12 cellular contexts compared by ENCODE assay signal in the genomic region with DNA sequence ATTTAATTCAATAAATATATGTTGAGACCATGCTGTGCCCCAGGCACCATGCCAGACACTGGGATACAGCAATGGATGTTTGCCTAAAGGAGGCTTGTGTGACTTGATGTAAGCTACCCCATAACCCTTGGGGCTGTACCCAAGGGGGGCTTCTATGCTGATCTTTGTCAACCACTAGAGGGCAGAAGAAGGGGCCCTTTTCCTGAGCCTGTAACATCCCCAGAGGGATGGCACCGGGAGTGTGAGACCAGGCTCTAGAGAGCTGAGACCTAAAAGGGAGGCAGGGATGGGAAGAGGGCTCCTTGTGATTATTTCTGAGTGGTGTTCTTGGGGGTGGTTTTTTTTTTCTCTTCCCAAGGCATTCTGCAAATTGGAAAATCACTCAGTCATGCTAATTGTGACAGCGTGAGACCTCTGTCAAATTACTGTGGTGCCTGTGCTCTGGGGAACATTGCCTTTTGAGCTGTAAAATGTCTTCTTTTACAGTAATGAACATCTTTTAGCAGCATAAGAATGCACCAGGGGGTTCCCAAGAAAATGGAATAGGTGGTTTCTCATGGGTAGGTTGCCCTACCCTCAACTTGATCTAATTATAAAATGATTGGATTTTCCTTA.
DNase-seq lines count a peak whose midpoint lies in the region; ATAC-seq and TF ChIP-seq lines count a peak whose summit lies in the region.
"Had no signal": no experiment of that assay in that cellular context is flagged by ENCODE, and none has a peak within 500 bp of the region (broad histone marks: within the 10 kb centered on the region; RNA-seq: fewer than 3 reads in every experiment).

No MANE protein-coding gene starts in this region.

- H3K9me3 ChIP-seq in esophagus muscularis mucosa, result no peaks in the 10 kb centered on the region

- H3K4me3 Mint-ChIP-seq in natural killer cell, result peak overlapping the region; percentile 13
- H3K4me3 Mint-ChIP-seq in natural killer cell treated with Interleukin-12 subunit alpha and Interleukin-12 subunit beta and Interleukin-15 and Interleukin-18, amount 100 ng/mL, for 72 hours, result no peak overlapping the region
- no peak overlapping the region for H3K4me3 Mint-ChIP-seq in activated CD4-positive, alpha-beta memory T cell treated with anti-CD3 and anti-CD28 coated beads, Interleukin-2, amount 10 ng/mL, durations not matched to agents 7 days and 5 days
- H3K4me3 Mint-ChIP-seq in mesothelial cell of epicardium, result no peak overlapping the region
- H3K4me3 Mint-ChIP-seq: CD4-positive, CD25-positive, alpha-beta regulatory T cell; IgD-negative memory B cell had no signal

- WGBS in esophagus muscularis mucosa, result 57% methylated on average over 2 of the region's 2 CpGs

- TF ChIP-seq CTCF in natural killer cell (IDR thresholded peaks at IDR 0.05), result no peak
- no peak for TF ChIP-seq CTCF in esophagus muscularis mucosa (IDR thresholded peaks at IDR 0.05)
- TF ChIP-seq CTCF in mesothelial cell of epicardium (IDR thresholded peaks at IDR 0.05; ENCODE audit: unreplicated experiment), result no peak

- no peaks in the 10 kb centered on the region for H3K4me1 ChIP-seq in esophagus muscularis mucosa

- CTCF ChIA-PET in activated CD4-positive, alpha-beta memory T cell treated with anti-CD3 and anti-CD28 coated beads, Interleukin-2, amount 10 ng/mL, durations not matched to agents 7 days and 5 days (lab: Charles Lee), result no interaction called here

- no peaks in the 10 kb centered on the region for H3K36me3 Mint-ChIP-seq in natural killer cell
- no peaks in the 10 kb centered on the region for H3K36me3 Mint-ChIP-seq in natural killer cell treated with Interleukin-12 subunit alpha and Interleukin-12 subunit beta and Interleukin-15 and Interleukin-18, amount 100 ng/mL, for 72 hours
- no peaks in the 10 kb centered on the region for H3K36me3 Mint-ChIP-seq in activated CD4-positive, alpha-beta memory T cell treated with anti-CD3 and anti-CD28 coated beads, Interleukin-2, amount 10 ng/mL, durations not matched to agents 7 days and 5 days (ENCODE audit: low read depth)
- H3K36me3 Mint-ChIP-seq in activated naive CD4-positive, alpha-beta T cell treated with anti-CD3 and anti-CD28 coated beads, Interleukin-2, amount 50 U/mL, for 72 hours, result peaks cover 0 to 2% of the 10 kb centered on the region in 2 donors
- no peaks in the 10 kb centered on the region for H3K36me3 Mint-ChIP-seq in mesothelial cell of epicardium
- H3K36me3 Mint-ChIP-seq: CD4-positive, CD25-positive, alpha-beta regulatory T cell; IgD-negative memory B cell had no signal

- no peaks in the 10 kb centered on the region for H3K36me3 ChIP-seq in esophagus muscularis mucosa

- intact Hi-C loops in natural killer cell (cut with micrococcal nuclease), result loop anchor here (2.0 kb wide), 1 partner anchor 41 kb away; no protein-coding TSS in a partner anchor
- intact Hi-C loops in esophagus muscularis mucosa (cut with DNase I), result no loop called here

- ATAC-seq in natural killer cell (no peak), HG02884 (IDR thresholded peaks at IDR 0.05; ENCODE audit: unreplicated experiment) (no peak)
- no peak for ATAC-seq in natural killer cell treated with Interleukin-12 subunit alpha and Interleukin-12 subunit beta and Interleukin-15 and Interleukin-18, amount 100 ng/mL, for 72 hours
- no peak for ATAC-seq in activated naive CD4-positive, alpha-beta T cell treated with anti-CD3 and anti-CD28 coated beads, Interleukin-2, amount 50 U/mL, for 72 hours

- H3K27me3 Mint-ChIP-seq in natural killer cell (ENCODE audit: low read depth in 2 of 2) (peaks cover 0 to 2% of the 10 kb centered on the region in 2 donors), mesothelial cell of epicardium (ENCODE audit: low read depth) (peaks cover 36% of the 10 kb centered on the region)
- peaks cover 0 to 2% of the 10 kb centered on the region in 2 donors for H3K27me3 Mint-ChIP-seq in natural killer cell treated with Interleukin-12 subunit alpha and Interleukin-12 subunit beta and Interleukin-15 and Interleukin-18, amount 100 ng/mL, for 72 hours
- no peaks in the 10 kb centered on the region for H3K27me3 Mint-ChIP-seq in activated CD4-positive, alpha-beta memory T cell treated with anti-CD3 and anti-CD28 coated beads, Interleukin-2, amount 10 ng/mL, durations not matched to agents 7 days and 5 days
- H3K27me3 Mint-ChIP-seq: CD4-positive, CD25-positive, alpha-beta regulatory T cell had no signal

- no peak overlapping the region for H3K4me3 ChIP-seq in esophagus muscularis mucosa

- H3K27me3 ChIP-seq in esophagus muscularis mucosa, result no peaks in the 10 kb centered on the region

- TF ChIP-seq POLR2A in esophagus muscularis mucosa (IDR thresholded peaks at IDR 0.05; ENCODE audit: low read depth), result no peak

- no peak for DNase-seq in natural killer cell
- no peak for DNase-seq in natural killer cell treated with Interleukin-12 subunit alpha and Interleukin-12 subunit beta and Interleukin-15 and Interleukin-18, amount 100 ng/mL, for 72 hours (ENCODE audit: low spot score)
- peak; percentile 16 for DNase-seq in NCI-H524 treated with DMSO at 0.1 percent for 48 hours (lab: John Stamatoyannopoulos, UW)
- DNase-seq in esophagus muscularis mucosa (ENCODE audit: extremely low spot score), result peak; percentile 47
- no peak for DNase-seq in activated CD4-positive, alpha-beta memory T cell treated with anti-CD3 and anti-CD28 coated beads, Interleukin-2, amount 10 ng/mL, durations not matched to agents 7 days and 5 days
- no peak for DNase-seq in activated naive CD4-positive, alpha-beta T cell treated with anti-CD3 and anti-CD28 coated beads, Interleukin-2, amount 50 U/mL, for 72 hours (ENCODE audit: low spot score in 2 of 2)
- no peak for DNase-seq in mesothelial cell of epicardium (ENCODE audit: low spot score in 2 of 2, unreplicated experiment in 2 of 2)
- DNase-seq: amniotic stem cell; CD4-positive, CD25-positive, alpha-beta regulatory T cell; Right ventricle myocardium superior had no signal

- POLR2A ChIA-PET in activated CD4-positive, alpha-beta memory T cell treated with anti-CD3 and anti-CD28 coated beads, Interleukin-2, amount 10 ng/mL, durations not matched to agents 7 days and 5 days (lab: Charles Lee), result no interaction called here

- peak overlapping the region in 1 of 2 donors; percentile 68 for H3K27ac Mint-ChIP-seq in natural killer cell
- H3K27ac Mint-ChIP-seq in natural killer cell treated with Interleukin-12 subunit alpha and Interleukin-12 subunit beta and Interleukin-15 and Interleukin-18, amount 100 ng/mL, for 72 hours, result no peak overlapping the region
- no peak overlapping the region for H3K27ac Mint-ChIP-seq in activated CD4-positive, alpha-beta memory T cell treated with anti-CD3 and anti-CD28 coated beads, Interleukin-2, amount 10 ng/mL, durations not matched to agents 7 days and 5 days
- no peak overlapping the region for H3K27ac Mint-ChIP-seq in activated naive CD4-positive, alpha-beta T cell treated with anti-CD3 and anti-CD28 coated beads, Interleukin-2, amount 50 U/mL, for 72 hours
- no peak overlapping the region for H3K27ac Mint-ChIP-seq in mesothelial cell of epicardium
- H3K27ac Mint-ChIP-seq: CD4-positive, CD25-positive, alpha-beta regulatory T cell; IgD-negative memory B cell had no signal

- H3K9me3 Mint-ChIP-seq in natural killer cell (no peaks in the 10 kb centered on the region), mesothelial cell of epicardium (peaks cover 2% of the 10 kb centered on the region)
- no peaks in the 10 kb centered on the region for H3K9me3 Mint-ChIP-seq in natural killer cell treated with Interleukin-12 subunit alpha and Interleukin-12 subunit beta and Interleukin-15 and Interleukin-18, amount 100 ng/mL, for 72 hours
- H3K9me3 Mint-ChIP-seq in activated CD4-positive, alpha-beta memory T cell treated with anti-CD3 and anti-CD28 coated beads, Interleukin-2, amount 10 ng/mL, durations not matched to agents 7 days and 5 days, result no peaks in the 10 kb centered on the region
- peaks cover 0 to 7% of the 10 kb centered on the region in 2 donors for H3K9me3 Mint-ChIP-seq in activated naive CD4-positive, alpha-beta T cell treated with anti-CD3 and anti-CD28 coated beads, Interleukin-2, amount 50 U/mL, for 72 hours

- H3K4me1 Mint-ChIP-seq in natural killer cell, result peaks cover 30 to 50% of the 10 kb centered on the region in 2 donors
- peaks cover 18 to 21% of the 10 kb centered on the region in 2 donors for H3K4me1 Mint-ChIP-seq in natural killer cell treated with Interleukin-12 subunit alpha and Interleukin-12 subunit beta and Interleukin-15 and Interleukin-18, amount 100 ng/mL, for 72 hours (ENCODE audit: low read depth in 2 of 2)
- no peaks in the 10 kb centered on the region for H3K4me1 Mint-ChIP-seq in activated CD4-positive, alpha-beta memory T cell treated with anti-CD3 and anti-CD28 coated beads, Interleukin-2, amount 10 ng/mL, durations not matched to agents 7 days and 5 days
- peaks cover 3% of the 10 kb centered on the region for H3K4me1 Mint-ChIP-seq in mesothelial cell of epicardium
- H3K4me1 Mint-ChIP-seq: CD4-positive, CD25-positive, alpha-beta regulatory T cell had no signal

- no peak overlapping the region for H3K27ac ChIP-seq in esophagus muscularis mucosa (replicated peaks in 1 of 4)

- TF ChIP-seq EP300 in esophagus muscularis mucosa (IDR thresholded peaks at IDR 0.05), result no peak

Comparison
In these comparisons a context has a peak if more than half of its experiments do, and no peak if none do; other contexts are left out.
1. DNase-seq: peak in NCI-H524 treated with DMSO at 0.1 percent for 48 hours (single experiment) and esophagus muscularis mucosa (single experiment); none in natural killer cell (single experiment), natural killer cell treated with Interleukin-12 subunit alpha and Interleukin-12 subunit beta and Interleukin-15 and Interleukin-18, amount 100 ng/mL, for 72 hours (single experiment), activated CD4-positive, alpha-beta memory T cell treated with anti-CD3 and anti-CD28 coated beads, Interleukin-2, amount 10 ng/mL, durations not matched to agents 7 days and 5 days (single experiment), activated naive CD4-positive, alpha-beta T cell treated with anti-CD3 and anti-CD28 coated beads, Interleukin-2, amount 50 U/mL, for 72 hours (0 of 2) and mesothelial cell of epicardium (0 of 2).